ENCODE assay signal across 1 cellular context in the genomic region with DNA sequence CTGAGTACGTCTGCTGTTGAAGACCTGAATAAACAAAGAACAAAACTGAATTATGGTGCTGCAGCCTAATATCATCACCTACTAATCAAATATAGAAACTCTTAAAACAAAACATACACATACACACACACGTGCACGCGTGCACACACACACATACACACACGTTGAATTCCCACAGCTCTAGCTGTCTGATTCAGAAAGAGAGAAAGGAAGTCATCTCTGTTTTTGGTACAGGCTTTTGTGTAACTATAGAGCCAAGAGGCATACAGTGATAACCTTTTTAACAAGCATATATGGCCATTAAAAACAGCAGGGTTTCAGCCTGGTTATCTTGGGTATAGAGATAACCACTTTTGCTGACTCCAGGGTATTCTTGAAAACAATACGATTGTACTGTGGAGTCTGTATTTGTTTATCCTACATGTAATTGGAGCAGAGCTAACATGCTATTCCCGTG.
TF ChIP-seq lines count a peak whose summit lies in the region.

No MANE protein-coding gene starts in this region.

TF ChIP-seq in SK-N-SH, 30 proteins besides CTCF, POLR2A, EP300 and RAD21 (continued from another document):
- 0 out of 2 replicates have a peak, but pooled peaks have one; percentile 68 for TF ChIP-seq RCOR1 (IDR thresholded peaks at IDR 0.05; ENCODE audit: low read length)
- TF ChIP-seq, protein P1, sequence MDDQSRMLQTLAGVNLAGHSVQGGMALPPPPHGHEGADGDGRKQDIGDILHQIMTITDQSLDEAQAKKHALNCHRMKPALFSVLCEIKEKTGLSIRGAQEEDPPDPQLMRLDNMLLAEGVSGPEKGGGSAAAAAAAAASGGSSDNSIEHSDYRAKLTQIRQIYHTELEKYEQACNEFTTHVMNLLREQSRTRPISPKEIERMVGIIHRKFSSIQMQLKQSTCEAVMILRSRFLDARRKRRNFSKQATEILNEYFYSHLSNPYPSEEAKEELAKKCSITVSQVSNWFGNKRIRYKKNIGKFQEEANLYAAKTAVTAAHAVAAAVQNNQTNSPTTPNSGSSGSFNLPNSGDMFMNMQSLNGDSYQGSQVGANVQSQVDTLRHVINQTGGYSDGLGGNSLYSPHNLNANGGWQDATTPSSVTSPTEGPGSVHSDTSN (IDR thresholded peaks at IDR 0.05): no peak
- TF ChIP-seq, protein P2, sequence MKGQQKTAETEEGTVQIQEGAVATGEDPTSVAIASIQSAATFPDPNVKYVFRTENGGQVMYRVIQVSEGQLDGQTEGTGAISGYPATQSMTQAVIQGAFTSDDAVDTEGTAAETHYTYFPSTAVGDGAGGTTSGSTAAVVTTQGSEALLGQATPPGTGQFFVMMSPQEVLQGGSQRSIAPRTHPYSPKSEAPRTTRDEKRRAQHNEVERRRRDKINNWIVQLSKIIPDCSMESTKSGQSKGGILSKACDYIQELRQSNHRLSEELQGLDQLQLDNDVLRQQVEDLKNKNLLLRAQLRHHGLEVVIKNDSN (IDR thresholded peaks at IDR 0.05; ENCODE audit: borderline replicate concordance, low read depth): no peak
- TF ChIP-seq MEF2A (IDR thresholded peaks at IDR 0.05; ENCODE audit: borderline replicate concordance, low read depth): no peak
- no peak for TF ChIP-seq NFIC (IDR thresholded peaks at IDR 0.05; ENCODE audit: borderline replicate concordance)
- no peak for TF ChIP-seq TCF12 (IDR thresholded peaks at IDR 0.05)
- TF ChIP-seq SMC3 (IDR thresholded peaks at IDR 0.05; ENCODE audit: low read depth, low read length): no peak
- no peak for TF ChIP-seq TAF1 (IDR thresholded peaks at IDR 0.05; ENCODE audit: borderline replicate concordance, low read depth, low read length)
- no peak for TF ChIP-seq TEAD4 (IDR thresholded peaks at IDR 0.05; ENCODE audit: borderline replicate concordance, insufficient read depth)
- peak; percentile 87 for TF ChIP-seq GATA2 (CRISPR knock-in tag; IDR thresholded peaks at IDR 0.05)
